Comparison of ENCODE assay signal across 8 cellular contexts in genomic region chr11:66388746-66389386, GRCh38. TPM values are rescaled to one million over a fixed set of nuclear protein-coding genes. Genes with fewer than 3 reads are reported as not detected.
A peak's percentile ranks its signal among the peaks of the same experiment; 100 is the strongest.
DNase-seq lines count a peak whose midpoint lies in the region; ATAC-seq and TF ChIP-seq lines count a peak whose summit lies in the region.

No MANE protein-coding gene starts in this region.

- no peak overlapping the region for H2AK9ac ChIP-seq in IMR-90 (replicated peaks; ENCODE audit: low read depth, low read length, poor library complexity)

- no peak overlapping the region for H2BK15ac ChIP-seq in IMR-90 (ENCODE audit: low read depth, low read length)

- H2AFZ ChIP-seq in IMR-90 (replicated peaks; ENCODE audit: low read length, poor library complexity) (no peak overlapping the region), OCI-LY7 (ENCODE audit: low read length) (no peak overlapping the region), osteoblast (ENCODE audit: low read length) (no peak overlapping the region)

- no peak overlapping the region for H3K9ac ChIP-seq in IMR-90 (ENCODE audit: low read depth, low read length)

- H3K9me2 ChIP-seq in OCI-LY7 (ENCODE audit: insufficient read depth, low read length): no peaks in the 10 kb centered on the region

- no peaks in the 10 kb centered on the region for H3K4me1 ChIP-seq in IMR-90 (ENCODE audit: control insufficient read depth, insufficient read depth, low read length)
- peaks cover 33% of the 10 kb centered on the region for H3K4me1 ChIP-seq in OCI-LY7 (ENCODE audit: insufficient read depth, low read length, poor library complexity, severe bottlenecking)
- H3K4me1 ChIP-seq in osteoblast (ENCODE audit: insufficient read depth, low read length): peaks cover 3% of the 10 kb centered on the region
- H3K4me1 ChIP-seq in tibial nerve: peaks cover 0 to 9% (median 0%) of the 10 kb centered on the region in 4 donors

- H4K5ac ChIP-seq in IMR-90 (ENCODE audit: low read depth, low read length): no peak overlapping the region

- TF ChIP-seq POLR2A in IMR-90 (IDR thresholded peaks at IDR 0.05; ENCODE audit: low read depth, low read length) (no peak), tibial nerve (IDR thresholded peaks at IDR 0.05) (no peak)

- POLR2A ChIA-PET in IMR-90 (lab: Charles Lee; ENCODE audit: unreplicated experiment) (no interaction called here), OCI-LY7 (lab: Charles Lee) (interaction anchor here (0.6 to 1.1 kb wide), 5 partner anchors 9 to 76 kb away, joined by 3 to 5 read pairs (median 3); partner anchors contain the start of gene MRPL11)

- H3K27ac ChIP-seq in IMR-90 (ENCODE audit: insufficient read depth, low read length): no peak overlapping the region
- H3K27ac ChIP-seq in OCI-LY7 (ENCODE audit: low read depth, low read length, poor library complexity, severe bottlenecking): no peak overlapping the region
- no peak overlapping the region for H3K27ac ChIP-seq in osteoblast (ENCODE audit: low read depth, low read length)
- H3K27ac ChIP-seq in tibial nerve: no peak overlapping the region

- H4K8ac ChIP-seq in IMR-90 (ENCODE audit: low read depth in 2 of 2, low read length in 2 of 2): no peak overlapping the region

- H3K9me1 ChIP-seq in IMR-90 (ENCODE audit: insufficient read depth, low read length): no peaks in the 10 kb centered on the region

- no peak overlapping the region for H3K14ac ChIP-seq in IMR-90 (replicated peaks; ENCODE audit: low read depth, low read length)

- no peak overlapping the region for H2BK5ac ChIP-seq in IMR-90 (ENCODE audit: low read depth, low read length, poor library complexity, severe bottlenecking)

- H3K9me3 ChIP-seq in IMR-90 (ENCODE audit: control insufficient read depth, insufficient read depth, low read length) (no peaks in the 10 kb centered on the region), OCI-LY7 (ENCODE audit: low read length) (no peaks in the 10 kb centered on the region), osteoblast (ENCODE audit: low read depth, low read length) (no peaks in the 10 kb centered on the region), tibial nerve (no peaks in the 10 kb centered on the region)

- TF ChIP-seq CTCF in IMR-90 (conservative IDR thresholded peaks at IDR 0.05; ENCODE audit: low read depth, low read length): peak; percentile 80
- TF ChIP-seq CTCF in OCI-LY7 (conservative IDR thresholded peaks at IDR 0.05; ENCODE audit: low read length): peak; percentile 88
- TF ChIP-seq CTCF in osteoblast (IDR thresholded peaks at IDR 0.05; ENCODE audit: extremely low read depth, low read depth, low read length): peak; percentile 86
- TF ChIP-seq CTCF in tibial nerve (IDR thresholded peaks at IDR 0.05): peak; percentile 30 to 65 (median 41)

- no peak overlapping the region for H2BK120ac ChIP-seq in IMR-90 (ENCODE audit: low read depth, low read length)

- 8% methylated on average over 5 of the region's 8 CpGs; no CpG with 5 or more reads in 1 of the 2 experiments for WGBS in IMR-90 (ENCODE audit: extremely low coverage in 2 of 2, insufficient read length in 1 of 2), 2 experiments
- WGBS in tibial nerve, 2 donors: 25 to 38% methylated on average over 8 of the region's 8 CpGs

- in situ Hi-C loops in Caki2 (cut with HindIII; ENCODE audit: low pct_unique_long_range_greater_than_20kb, low sequenced_read_pairs) (no loop called here), IMR-90 (cut with MboI; ENCODE audit: low sequenced_read_pairs) (loop anchor here (5.0 kb wide), 1 partner anchor 82 kb away; no protein-coding TSS in a partner anchor)

- H4K20me1 ChIP-seq in IMR-90 (ENCODE audit: insufficient read depth, low read length) (no peaks in the 10 kb centered on the region), OCI-LY7 (ENCODE audit: insufficient read depth, low read length) (no peaks in the 10 kb centered on the region), osteoblast (ENCODE audit: insufficient read depth, low read length) (no peaks in the 10 kb centered on the region)

- no peak overlapping the region for H2AK5ac ChIP-seq in IMR-90 (ENCODE audit: low read depth, low read length)

- H3K56ac ChIP-seq in IMR-90 (ENCODE audit: extremely low read depth, insufficient read depth, low read length): no peak overlapping the region

- H3K27me3 ChIP-seq in IMR-90 (ENCODE audit: control insufficient read depth, insufficient read depth, low read length): peaks cover 7% of the 10 kb centered on the region
- peaks cover 4% of the 10 kb centered on the region for H3K27me3 ChIP-seq in osteoblast (ENCODE audit: insufficient read depth, low read length)
- H3K27me3 ChIP-seq in tibial nerve: peaks cover 0 to 16% of the 10 kb centered on the region in 2 donors

- no peak for TF ChIP-seq EP300 in tibial nerve (IDR thresholded peaks at IDR 0.05)

- H3K23ac ChIP-seq in IMR-90 (ENCODE audit: low read depth, low read length): no peak overlapping the region

- no peak overlapping the region for H4K91ac ChIP-seq in IMR-90 (ENCODE audit: insufficient read depth, low read depth, low read length)

- no peaks in the 10 kb centered on the region for H3K79me1 ChIP-seq in IMR-90 (ENCODE audit: low read depth in 1 of 2, low read length in 2 of 2)

- intact Hi-C loops in IMR-90 (cut with micrococcal nuclease): loop anchor here (5.0 kb wide), 1 partner anchor 43 kb away; no protein-coding TSS in a partner anchor
- intact Hi-C loops in OCI-LY7 (cut with micrococcal nuclease; ENCODE audit: unreplicated experiment): loop anchor here (1.0 kb wide), 1 partner anchor 78 kb away; no protein-coding TSS in a partner anchor

- no peak overlapping the region for H3K4me3 ChIP-seq in IMR-90 (ENCODE audit: insufficient read depth, low read depth, low read length)
- H3K4me3 ChIP-seq in OCI-LY7 (ENCODE audit: low read depth, low read length, poor library complexity, severe bottlenecking): no peak overlapping the region
- no peak overlapping the region for H3K4me3 ChIP-seq in osteoblast (ENCODE audit: insufficient read depth, low read length)
- H3K4me3 ChIP-seq in tibial nerve: no peak overlapping the region

- DNase-seq in Caki2 (ENCODE audit: low read depth): peak; percentile 24
- DNase-seq in IMR-90: peak; percentile 73
- peak; percentile 80 for DNase-seq in OCI-LY7 (ENCODE audit: low spot score)
- DNase-seq in activated T-cell treated with anti-CD3 and anti-CD28 coated beads for 24 hours (ENCODE audit: low read depth): peak; percentile 54
- DNase-seq in fibroblast of gingiva (ENCODE audit: low read depth): peak; percentile 62
- DNase-seq in osteoblast (ENCODE audit: insufficient read length, low spot score, missing footprints): no peak
- peak; percentile 32 to 67 for DNase-seq in tibial nerve (ENCODE audit: low spot score in 2 of 2)

- peak; percentile 69 for TF ChIP-seq RAD21 in IMR-90 (IDR thresholded peaks at IDR 0.05; ENCODE audit: low read length)

- no peak overlapping the region for H3K4ac ChIP-seq in IMR-90 (ENCODE audit: low read depth, low read length)

- dilution Hi-C loops in IMR-90 (cut with HindIII; ENCODE audit: low sequenced_read_pairs, unreplicated experiment): no loop called here

- ATAC-seq in IMR-90 (ENCODE audit: low read depth) (peak; percentile 77), HG02763 (IDR thresholded peaks at IDR 0.05; ENCODE audit: unreplicated experiment) (no peak)

- BruUV-seq in IMR-90 (replicated peaks; lab: Mats Ljungman, UMichigan) (no TSS peak), OCI-LY7 (replicated peaks; lab: Mats Ljungman, UMichigan) (no TSS peak)

- H3K18ac ChIP-seq in IMR-90 (ENCODE audit: low read depth, low read length): no peak overlapping the region

- H3K79me2 ChIP-seq in OCI-LY7 (ENCODE audit: insufficient read depth, low read depth, low read length) (no peaks in the 10 kb centered on the region), osteoblast (ENCODE audit: insufficient read depth, low read length) (no peaks in the 10 kb centered on the region)

- no peak overlapping the region for H3K4me2 ChIP-seq in IMR-90 (ENCODE audit: low read depth, low read length)
- no peak overlapping the region for H3K4me2 ChIP-seq in OCI-LY7 (ENCODE audit: low read length)
- H3K4me2 ChIP-seq in osteoblast (ENCODE audit: insufficient read depth, low read length): no peak overlapping the region

- H2BK20ac ChIP-seq in IMR-90 (ENCODE audit: low read depth, low read length): no peak overlapping the region

- CTCF ChIA-PET in IMR-90 (lab: Yijun Ruan, JAX): interaction anchor here (0.5 to 1.6 kb wide), 13 partner anchors 8 to 595 kb away, joined by 3 to 6 read pairs (median 3); partner anchors contain the start of genes MRPL11 and RIN1
- CTCF ChIA-PET in OCI-LY7 (lab: Charles Lee; ENCODE audit: unreplicated experiment): interaction anchor here (0.8 to 0.9 kb wide), 2 partner anchors 33 to 58 kb away, joined by 3 read pairs; no protein-coding TSS in a partner anchor

- H3K36me3 ChIP-seq in IMR-90 (ENCODE audit: control insufficient read depth, insufficient read depth, low read length) (no peaks in the 10 kb centered on the region), OCI-LY7 (ENCODE audit: insufficient read depth, low read length) (no peaks in the 10 kb centered on the region), osteoblast (ENCODE audit: insufficient read depth, low read length) (no peaks in the 10 kb centered on the region), tibial nerve (no peaks in the 10 kb centered on the region)

RNA-seq across cellular contexts. Expression of gene SLC29A2, which starts 17.3 kb away (rescaled TPM):
- not detected in 2 replicates for total RNA-seq in Caki2 (2014; rRNA removed; shearing (Covaris generic); ENCODE audit: low replicate concordance)
- total RNA-seq in IMR-90 (2012; rRNA removed) (under 0.01 TPM in 2 replicates), OCI-LY7 (2022) (55.6 and 56.4 TPM in 2 replicates), osteoblast (under 0.01 and 0.29 TPM in 2 replicates), tibial nerve (1 to 10 TPM; 1.5 to 5.4 (median 2.4) TPM)
- 0.87 and 1.2 TPM in 2 replicates for polyA plus RNA-seq in IMR-90 (2012; rRNA removed)
- 0.32 and 0.92 TPM in 2 replicates for polyA plus RNA-seq in IMR-90 (2012; cell fraction: cytosol; rRNA removed)
- 4.7 and 8.5 TPM in 2 replicates for polyA plus RNA-seq in IMR-90 (2012; cell fraction: nucleus; rRNA removed; ENCODE audit: low replicate concordance)
- 24.7 and 33.6 TPM in 2 replicates for total RNA-seq in OCI-LY7 (2014; rRNA removed; shearing (Covaris generic))

RNA-seq across cellular contexts. Expression of gene NPAS4, which starts 32.0 kb away (rescaled TPM):
- not detected in 2 replicates for total RNA-seq in Caki2 (2014; rRNA removed; shearing (Covaris generic); ENCODE audit: low replicate concordance)
- total RNA-seq in IMR-90 (2012; rRNA removed): under 0.01 TPM in 1 of 2 replicates, not detected in the other
- 0.77 and 0.89 TPM in 2 replicates for polyA plus RNA-seq in IMR-90 (2012; rRNA removed)
- 0.25 and 0.40 TPM in 2 replicates for polyA plus RNA-seq in IMR-90 (2012; cell fraction: cytosol; rRNA removed)
- polyA plus RNA-seq in IMR-90 (2012; cell fraction: nucleus; rRNA removed; ENCODE audit: low replicate concordance): 2.5 and 4.2 TPM in 2 replicates
- total RNA-seq in OCI-LY7 (2014; rRNA removed; shearing (Covaris generic)): not detected in 2 replicates
- not detected in 2 replicates for total RNA-seq in OCI-LY7 (2022)
- 0.36 TPM in 1 of 2 replicates, not detected in the other for total RNA-seq in osteoblast
- under 1 TPM in 1 of 4 donors, not detected in 3; 0.42 TPM for total RNA-seq in tibial nerve

RNA-seq across cellular contexts. Expression of gene B4GAT1, which starts 41.4 kb away (rescaled TPM):
- total RNA-seq in Caki2 (2014; rRNA removed; shearing (Covaris generic); ENCODE audit: low replicate concordance): 58.0 and 65.4 TPM in 2 replicates
- total RNA-seq in IMR-90 (2012; rRNA removed): 10.6 and 13.9 TPM in 2 replicates
- 18.4 and 20.5 TPM in 2 replicates for polyA plus RNA-seq in IMR-90 (2012; rRNA removed)
- polyA plus RNA-seq in IMR-90 (2012; cell fraction: cytosol; rRNA removed): 16.5 and 24.6 TPM in 2 replicates
- polyA plus RNA-seq in IMR-90 (2012; cell fraction: nucleus; rRNA removed; ENCODE audit: low replicate concordance): 8.5 and 9.5 TPM in 2 replicates
- 10.7 and 11.7 TPM in 2 replicates for total RNA-seq in OCI-LY7 (2014; rRNA removed; shearing (Covaris generic))
- 9.4 and 9.8 TPM in 2 replicates for total RNA-seq in OCI-LY7 (2022)
- total RNA-seq in osteoblast: 20.6 and 21.2 TPM in 2 replicates
- 100 to 1,000 TPM in 1 of 4 donors, 10 to 100 TPM in 3; 53.4 to 105 (median 97.6) TPM for total RNA-seq in tibial nerve

RNA-seq across cellular contexts. Expression of gene BRMS1, which starts 44.0 kb away (rescaled TPM):
- 80.0 and 85.9 TPM in 2 replicates for total RNA-seq in Caki2 (2014; rRNA removed; shearing (Covaris generic); ENCODE audit: low replicate concordance)
- 57.9 and 67.2 TPM in 2 replicates for total RNA-seq in IMR-90 (2012; rRNA removed)
- 48.3 and 51.9 TPM in 2 replicates for polyA plus RNA-seq in IMR-90 (2012; rRNA removed)
- polyA plus RNA-seq in IMR-90 (2012; cell fraction: cytosol; rRNA removed): 38.2 and 49.5 TPM in 2 replicates
- polyA plus RNA-seq in IMR-90 (2012; cell fraction: nucleus; rRNA removed; ENCODE audit: low replicate concordance): 43.6 and 65.0 TPM in 2 replicates
- total RNA-seq in OCI-LY7 (2014; rRNA removed; shearing (Covaris generic)): 43.8 and 56.2 TPM in 2 replicates
- 35.9 and 43.1 TPM in 2 replicates for total RNA-seq in OCI-LY7 (2022)
- total RNA-seq in osteoblast: 43.0 and 43.1 TPM in 2 replicates
- total RNA-seq in tibial nerve: 10 to 100 TPM; 27.2 to 44.7 (median 34.8) TPM

RNA-seq across cellular contexts. Expression of gene MRPL11, which starts 49.8 kb away (rescaled TPM):
- 113 and 202 TPM in 2 replicates for total RNA-seq in Caki2 (2014; rRNA removed; shearing (Covaris generic); ENCODE audit: low replicate concordance)
- total RNA-seq in IMR-90 (2012; rRNA removed) (39.2 and 45.5 TPM in 2 replicates), OCI-LY7 (2022) (75.1 and 88.6 TPM in 2 replicates), osteoblast (31.5 and 33.3 TPM in 2 replicates), tibial nerve (10 to 100 TPM; 42.9 to 63.8 (median 53.9) TPM)
- polyA plus RNA-seq in IMR-90 (2012; rRNA removed): 45.6 and 46.6 TPM in 2 replicates
- polyA plus RNA-seq in IMR-90 (2012; cell fraction: cytosol; rRNA removed): 26.5 and 54.2 TPM in 2 replicates
- polyA plus RNA-seq in IMR-90 (2012; cell fraction: nucleus; rRNA removed; ENCODE audit: low replicate concordance): 10.6 and 16.7 TPM in 2 replicates
- 82.6 and 101 TPM in 2 replicates for total RNA-seq in OCI-LY7 (2014; rRNA removed; shearing (Covaris generic))
